ENCODE assay signal across 8 cellular contexts in the genomic region with DNA sequence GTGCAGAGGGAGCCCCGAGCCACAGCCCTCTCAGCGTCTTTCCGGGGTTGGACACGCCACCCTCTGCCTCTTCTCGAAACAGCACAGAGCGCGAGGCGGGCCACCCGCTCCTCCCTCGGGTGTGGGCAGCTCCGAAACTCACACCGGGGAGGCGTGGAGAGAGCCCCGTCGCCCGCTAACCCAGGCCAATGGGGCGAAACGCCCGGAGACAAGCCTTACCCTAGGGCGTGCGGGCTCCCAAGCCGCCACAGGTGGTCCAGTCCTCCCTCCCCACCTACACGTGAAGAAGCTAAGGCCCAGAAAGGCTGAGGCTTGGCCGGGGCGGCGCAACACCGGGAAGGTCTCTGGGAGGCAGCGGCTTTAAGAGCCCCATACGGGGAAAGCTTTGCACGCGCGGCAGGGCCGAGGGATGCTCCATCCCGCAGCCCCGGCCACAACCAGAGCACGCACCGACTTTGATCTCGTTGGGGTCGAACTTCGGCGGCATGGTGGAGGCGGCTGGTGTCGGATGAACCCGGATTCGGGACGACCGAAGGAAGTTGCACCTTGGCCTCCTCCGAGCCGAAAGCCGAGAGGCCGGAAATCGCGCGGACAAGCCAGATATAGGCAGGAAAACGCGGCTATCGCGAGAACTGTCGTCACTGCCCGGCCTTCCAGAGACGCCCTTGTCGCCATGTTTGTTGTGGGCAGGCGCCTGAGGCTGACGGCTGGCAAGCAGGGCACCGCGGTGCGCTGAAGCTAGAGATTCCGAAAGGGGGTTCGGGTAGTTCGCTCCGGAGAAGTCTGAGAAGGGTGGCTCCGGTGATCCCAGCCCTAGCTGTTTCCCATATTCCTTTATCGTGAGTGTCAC. TPM values are rescaled to one million over a fixed set of nuclear protein-coding genes. Genes with fewer than 3 reads are reported as not detected.
DNase-seq lines count a peak whose midpoint lies in the region; FAIRE-seq and TF ChIP-seq lines count a peak whose summit lies in the region.

A gene (plus strand): TSS at position 680 of the 850 bp plus-strand sequence. CDS start 3,018 bp downstream, outside the sequence.
A gene (minus strand): TSS at position 576 of the 850 bp plus-strand sequence. CDS start 89 bp downstream, at position 487.

- H3K4me3 ChIP-seq in HFF-Myc (replicated peaks; ENCODE audit: low read depth, low read length): peak within 1 kb of the TSS; percentile 100
- H3K4me3 ChIP-seq in NB4 (ENCODE audit: low read depth, low read length): peak within 1 kb of the TSS; percentile 100
- H3K4me3 ChIP-seq in neutrophil (ENCODE audit: low read depth in 1 of 2, low read length in 1 of 2): peak within 1 kb of the TSS; percentile 91 to 98

- FAIRE-seq in frontal cortex (lab: Jason Lieb, UNC): no peak

- H3K4me3 Mint-ChIP-seq in activated naive CD4-positive, alpha-beta T cell treated with anti-CD3 and anti-CD28 coated beads for 36 hours: peak within 1 kb of the TSS; percentile 89

- H3K27ac Mint-ChIP-seq in activated naive CD4-positive, alpha-beta T cell treated with anti-CD3 and anti-CD28 coated beads for 36 hours: peak within 1 kb of the TSS; percentile 95

- peak within 1 kb of the TSS; percentile 87 for H3K27ac ChIP-seq in neutrophil

- peak; percentile 99 for TF ChIP-seq POLR2A in NB4 (IDR thresholded peaks at IDR 0.05; ENCODE audit: extremely low read depth, insufficient read length)

- DNase-seq in GM04504 (ENCODE audit: low read depth) (peak; percentile 88), HFF-Myc (ENCODE audit: extremely low read depth, low read depth) (peak; percentile 89), NB4 (ENCODE audit: low read depth) (peak; percentile 93), SK-N-DZ (ENCODE audit: low spot score) (peak; percentile 95), frontal cortex (ENCODE audit: low spot score in 2 of 2) (peak; percentile 92 to 97)
- peak; percentile 97 for DNase-seq in activated naive CD4-positive, alpha-beta T cell treated with anti-CD3 and anti-CD28 coated beads for 36 hours

- intact Hi-C loops in activated naive CD4-positive, alpha-beta T cell treated with anti-CD3 and anti-CD28 coated beads for 36 hours (cut with micrococcal nuclease): loop anchor here (1.0 to 10.0 kb wide), 6 partner anchors 27 to 678 kb away; a partner anchor contains a TSS

- TF ChIP-seq CTCF in HFF-Myc (IDR thresholded peaks at IDR 0.05; ENCODE audit: low read depth, low read length, missing control alignments) (no peak), NB4 (IDR thresholded peaks at IDR 0.05; ENCODE audit: low read depth, low read length) (no peak), neutrophil (IDR thresholded peaks at IDR 0.05) (no peak), subcutaneous adipose tissue (IDR thresholded peaks at IDR 0.05; ENCODE audit: low read depth) (no peak)

- peaks cover 55 to 60% of the 10 kb centered on the region in 2 experiments for H3K4me1 ChIP-seq in neutrophil (ENCODE audit: control insufficient read depth in 1 of 2, insufficient read depth in 1 of 2, low read depth in 1 of 2, low read length in 1 of 2)

- peaks cover 52% of the 10 kb centered on the region for H3K36me3 Mint-ChIP-seq in activated naive CD4-positive, alpha-beta T cell treated with anti-CD3 and anti-CD28 coated beads for 36 hours (ENCODE audit: low read depth)

- CTCF ChIA-PET in activated naive CD4-positive, alpha-beta T cell treated with anti-CD3 and anti-CD28 coated beads for 36 hours (lab: Charles Lee): interaction anchor here (0.8 to 1.6 kb wide), 3 partner anchors 27 to 54 kb away, joined by 3 to 5 read pairs (median 5); a partner anchor contains a TSS

- H3K4me1 Mint-ChIP-seq in activated naive CD4-positive, alpha-beta T cell treated with anti-CD3 and anti-CD28 coated beads for 36 hours (ENCODE audit: low read depth): peaks cover 42% of the 10 kb centered on the region

- H3K9me3 ChIP-seq in neutrophil: no peaks in the 10 kb centered on the region

- peaks cover 2% of the 10 kb centered on the region for H3K9me3 Mint-ChIP-seq in activated naive CD4-positive, alpha-beta T cell treated with anti-CD3 and anti-CD28 coated beads for 36 hours

- H3K27me3 Mint-ChIP-seq in activated naive CD4-positive, alpha-beta T cell treated with anti-CD3 and anti-CD28 coated beads for 36 hours (ENCODE audit: low read depth): no peaks in the 10 kb centered on the region

- no peaks in the 10 kb centered on the region for H3K27me3 ChIP-seq in neutrophil

- peaks cover 37% of the 10 kb centered on the region for H3K36me3 ChIP-seq in neutrophil

RNA-seq across cellular contexts. Expression of the first gene that starts in this region (rescaled TPM):
- 18.6 and 18.9 TPM in 2 replicates for polyA plus RNA-seq in SK-N-DZ (2014; cell fraction: cytosol; rRNA removed)
- 30.0 and 36.0 TPM in 2 replicates for polyA plus RNA-seq in SK-N-DZ (2014; cell fraction: nucleus; rRNA removed)
- 1 to 10 TPM; 8.8 to 9.9 TPM for total RNA-seq in activated naive CD4-positive, alpha-beta T cell treated with anti-CD3 and anti-CD28 coated beads for 36 hours
- total RNA-seq in frontal cortex: 23.6 TPM
- 10 to 100 TPM; 13.0 to 24.7 (median 19.6) TPM for total RNA-seq in subcutaneous adipose tissue

RNA-seq across cellular contexts. Expression of the second gene that starts in this region (rescaled TPM):
- 1,887 and 2,362 TPM in 2 replicates for polyA plus RNA-seq in SK-N-DZ (2014; cell fraction: cytosol; rRNA removed)
- polyA plus RNA-seq in SK-N-DZ (2014; cell fraction: nucleus; rRNA removed): 1,256 and 1,841 TPM in 2 replicates
- total RNA-seq in activated naive CD4-positive, alpha-beta T cell treated with anti-CD3 and anti-CD28 coated beads for 36 hours: 1,000 to 10,000 TPM; 3,038 to 3,119 TPM
- total RNA-seq in frontal cortex (717 TPM), subcutaneous adipose tissue (1,000 to 10,000 TPM; 1,869 to 2,956 (median 2,710) TPM)

Comparison
In these comparisons a context has a peak if more than half of its experiments do, and no peak if none do; other contexts are left out.
1. Peak in every context shown above with its lines: DNase-seq, H3K4me3 ChIP-seq and H3K27ac ChIP-seq.